ENCODE assay signal across 17 cellular contexts in the genomic region with DNA sequence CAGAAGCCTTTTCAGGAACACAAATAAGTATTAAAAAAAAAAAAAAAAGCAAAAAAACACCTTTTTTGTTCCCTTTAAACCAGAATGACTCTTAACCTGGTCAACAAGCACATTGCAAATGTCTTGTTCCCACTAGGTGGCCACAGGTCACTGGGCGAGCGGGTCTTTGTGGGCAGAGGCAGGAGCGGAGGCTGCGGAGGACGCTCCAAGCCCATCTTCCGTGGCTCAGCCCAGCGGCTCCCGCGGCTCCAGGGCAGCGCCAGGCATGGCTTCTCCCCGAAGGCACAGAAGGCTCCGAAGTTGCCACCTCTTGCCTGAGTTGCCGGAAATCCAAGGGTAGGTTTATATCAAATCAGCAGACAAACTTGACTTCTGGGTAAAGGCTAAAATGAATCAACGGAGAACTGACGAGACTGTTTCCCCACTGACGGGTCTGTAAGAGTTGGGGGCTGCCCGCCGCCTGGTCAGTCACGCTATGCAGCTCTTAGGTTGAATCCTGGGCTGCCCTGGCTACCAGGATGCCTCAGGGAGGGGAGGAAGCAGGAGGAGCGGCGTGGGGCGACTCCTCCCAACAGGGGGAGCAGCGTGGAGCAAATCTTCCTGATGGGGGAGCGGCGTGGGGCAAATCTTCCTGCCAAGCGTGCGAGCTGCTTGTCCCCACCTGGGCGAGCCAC.
DNase-seq lines count a peak whose midpoint lies in the region; ATAC-seq and TF ChIP-seq lines count a peak whose summit lies in the region.
"Had no signal": no experiment of that assay in that cellular context is flagged by ENCODE, and none has a peak within 500 bp of the region (broad histone marks: within the 10 kb centered on the region; RNA-seq: fewer than 3 reads in every experiment).

No MANE protein-coding gene starts in this region.

- TF ChIP-seq EP300 in suprapubic skin (IDR thresholded peaks at IDR 0.05), result no peak

- no peak overlapping the region for H3K23ac ChIP-seq in neuronal stem cell (ENCODE audit: low read depth, low read length, poor library complexity)

- H2BK15ac ChIP-seq in neuronal stem cell (ENCODE audit: low read length), result no peak overlapping the region

- H3K9me3 Mint-ChIP-seq in GM23338 (peaks cover 75% of the 10 kb centered on the region), endodermal cell (no peaks in the 10 kb centered on the region)

- in situ Hi-C loops in SK-MEL-5 (cut with HindIII; ENCODE audit: low pct_unique_long_range_greater_than_20kb, low sequenced_read_pairs), result no loop called here

- H2AK5ac ChIP-seq in neuronal stem cell (ENCODE audit: low read depth, low read length), result peak overlapping the region; percentile 25

- peak; percentile 39 for ATAC-seq in GM23338
- no peak for ATAC-seq in GM19324 (IDR thresholded peaks at IDR 0.05; ENCODE audit: low FRiP score, unreplicated experiment)
- ATAC-seq: GM12878, Right ventricle myocardium inferior, T-cell had no signal

- peaks cover 10% of the 10 kb centered on the region for H3K27me3 Mint-ChIP-seq in GM23338 (ENCODE audit: insufficient read depth, low read depth, poor library complexity)
- H3K27me3 Mint-ChIP-seq in endodermal cell (ENCODE audit: insufficient read depth), result no peaks in the 10 kb centered on the region
- H3K27me3 Mint-ChIP-seq: CD4-positive, alpha-beta T cell had no signal

- H3K9me2 ChIP-seq in GM23338 (ENCODE audit: insufficient read depth), result peaks cover 14% of the 10 kb centered on the region; the same call in 1 of the 2 replicates

- TF ChIP-seq CTCF in GM23338 (conservative IDR thresholded peaks at IDR 0.05; ENCODE audit: low read depth in 2 of 2) (peak in 1 of 2 experiments; percentile 66; a peak in 3 of 4 replicates), endodermal cell (conservative IDR thresholded peaks at IDR 0.05) (peak; percentile 40), suprapubic skin (IDR thresholded peaks at IDR 0.05) (no peak)

- no peaks in the 10 kb centered on the region for H4K20me1 ChIP-seq in GM23338 (replicated peaks; ENCODE audit: insufficient read depth)

- H3K9me3 ChIP-seq in endodermal cell (ENCODE audit: control insufficient read depth, low read length), result peaks cover 63% of the 10 kb centered on the region
- H3K9me3 ChIP-seq in neuronal stem cell (replicated peaks in 1 of 2; ENCODE audit: control insufficient read depth in 2 of 2, insufficient read depth in 1 of 2, low read depth in 1 of 2, low read length in 2 of 2), result peaks cover 0 to 3% of the 10 kb centered on the region in 2 donors
- H3K9me3 ChIP-seq in suprapubic skin, result no peaks in the 10 kb centered on the region
- H3K9me3 ChIP-seq: MG63, SJCRH30 had no signal

- H3K4me1 Mint-ChIP-seq in GM23338, result peaks cover 18% of the 10 kb centered on the region
- H3K4me1 Mint-ChIP-seq in endodermal cell, result peaks cover 12% of the 10 kb centered on the region
- H3K4me1 Mint-ChIP-seq: T-cell had no signal

- H3K27ac ChIP-seq in GM23338 (ENCODE audit: low read depth), result no peak overlapping the region
- H3K27ac ChIP-seq in endodermal cell (ENCODE audit: low read depth, low read length), result no peak overlapping the region
- H3K27ac ChIP-seq in neuronal stem cell (replicated peaks; ENCODE audit: low read length), result no peak overlapping the region
- H3K27ac ChIP-seq in suprapubic skin, result no peak overlapping the region
- H3K27ac ChIP-seq: SJCRH30 had no signal

- peak overlapping the region; percentile 70 for H3K18ac ChIP-seq in neuronal stem cell (ENCODE audit: low read length)

- H3K9ac ChIP-seq in endodermal cell (ENCODE audit: extremely low read depth, low read length, poor library complexity, severe bottlenecking) (no peak overlapping the region), neuronal stem cell (ENCODE audit: low read depth, low read length, poor library complexity) (no peak overlapping the region)

- H3K79me1 ChIP-seq in neuronal stem cell (ENCODE audit: low read depth, low read length), result no peaks in the 10 kb centered on the region

- H3K4me2 ChIP-seq in GM23338 (no peak overlapping the region), neuronal stem cell (ENCODE audit: insufficient read depth, low read length, poor library complexity, severe bottlenecking) (no peak overlapping the region)

- H3K27me3 ChIP-seq in GM23338 (ENCODE audit: insufficient read depth), result no peaks in the 10 kb centered on the region
- H3K27me3 ChIP-seq in endodermal cell (ENCODE audit: control insufficient read depth, insufficient read depth, low read length, poor library complexity, severe bottlenecking), result no peaks in the 10 kb centered on the region
- peaks cover 0 to 4% (median 0%) of the 10 kb centered on the region in 3 experiments for H3K27me3 ChIP-seq in neuronal stem cell (ENCODE audit: control insufficient read depth in 3 of 3, insufficient read depth in 3 of 3, low read depth in 1 of 3, low read length in 3 of 3)
- H3K27me3 ChIP-seq in suprapubic skin, result peaks cover 4% of the 10 kb centered on the region
- H3K27me3 ChIP-seq: MG63 had no signal

- H3K4me3 ChIP-seq in GM23338, result no peak overlapping the region
- H3K4me3 ChIP-seq in endodermal cell (ENCODE audit: low read length), result no peak overlapping the region
- no peak overlapping the region for H3K4me3 ChIP-seq in neuronal stem cell (ENCODE audit: low read length in 2 of 2)
- H3K4me3 ChIP-seq in suprapubic skin, result no peak overlapping the region
- H3K4me3 ChIP-seq: GM12878, MG63, SJCRH30 had no signal

- DNase-seq in GM23338 (ENCODE audit: low spot score), result peak; percentile 43
- DNase-seq in SK-MEL-5 (ENCODE audit: low read depth, low spot score), result peak; percentile 21
- DNase-seq in endodermal cell, result peak; percentile 61
- DNase-seq in neuronal stem cell (ENCODE audit: low spot score), result no peak
- DNase-seq in HPDE6-E6E7 (ENCODE audit: extremely low spot score), result no peak
- DNase-seq in GM03348 (ENCODE audit: low spot score), result no peak
- no peak for DNase-seq in suprapubic skin (ENCODE audit: low spot score in 2 of 2)
- DNase-seq: CD4-positive, alpha-beta T cell; MG63; NCI-H2029; NCI-H446 treated with DMSO at 0.1 percent for 48 hours; NK-92 treated with Interleukin-12 subunit alpha and Interleukin-12 subunit beta, amount 100 ng/mL, for 24 hours; SJCRH30; T-cell had no signal

- H3K79me2 ChIP-seq in GM23338 (replicated peaks; ENCODE audit: insufficient read depth), result no peaks in the 10 kb centered on the region

- H3F3A ChIP-seq in GM23338 (replicated peaks; ENCODE audit: low read depth), result no peaks in the 10 kb centered on the region

- H3K36me3 Mint-ChIP-seq in GM23338 (ENCODE audit: low read depth) (peaks cover 34% of the 10 kb centered on the region), endodermal cell (ENCODE audit: low read depth) (no peaks in the 10 kb centered on the region)
- H3K36me3 Mint-ChIP-seq: T-cell had no signal

- H3K36me3 ChIP-seq in GM23338 (ENCODE audit: insufficient read depth) (no peaks in the 10 kb centered on the region), endodermal cell (ENCODE audit: control insufficient read depth, insufficient read depth, low read length) (no peaks in the 10 kb centered on the region), neuronal stem cell (replicated peaks in 1 of 2; ENCODE audit: control insufficient read depth in 2 of 2, insufficient read depth in 2 of 2, low read length in 2 of 2) (no peaks in the 10 kb centered on the region), suprapubic skin (no peaks in the 10 kb centered on the region)
- H3K36me3 ChIP-seq: MG63, SJCRH30 had no signal

- WGBS in endodermal cell (ENCODE audit: insufficient coverage in 1 of 2, insufficient read length in 1 of 2), 2 experiments, result 80 to 86% methylated on average over 15 to 28 of the region's 28 CpGs
- WGBS in neuronal stem cell (ENCODE audit: extremely low coverage in 2 of 2, insufficient read length in 2 of 2, insufficient replicate concordance in 1 of 2), 2 donors, result no CpG with 5 or more reads among the region's 28 CpGs
- WGBS in suprapubic skin, result 80% methylated on average over 24 of the region's 28 CpGs

- TF ChIP-seq POLR2A in suprapubic skin (IDR thresholded peaks at IDR 0.05), result no peak

- H2BK5ac ChIP-seq in neuronal stem cell (ENCODE audit: low read length), result no peak overlapping the region

- no peak overlapping the region for H4K91ac ChIP-seq in neuronal stem cell (ENCODE audit: low read depth, low read length, poor library complexity)

- H3K27ac Mint-ChIP-seq in GM23338, result no peak overlapping the region
- H3K27ac Mint-ChIP-seq in endodermal cell, result no peak overlapping the region
- H3K27ac Mint-ChIP-seq: CD4-positive, alpha-beta T cell; T-cell had no signal

- H2AFZ ChIP-seq in GM23338 (no peak overlapping the region; the same call in 1 of the 2 replicates), neuronal stem cell (ENCODE audit: low read length) (no peak overlapping the region)

- peaks cover 12% of the 10 kb centered on the region for H3K4me1 ChIP-seq in GM23338 (ENCODE audit: insufficient read depth)
- no peaks in the 10 kb centered on the region for H3K4me1 ChIP-seq in endodermal cell (ENCODE audit: control insufficient read depth, insufficient read depth, low read length)
- H3K4me1 ChIP-seq in neuronal stem cell (ENCODE audit: control insufficient read depth in 2 of 2, insufficient read depth in 1 of 2, low read depth in 1 of 2, low read length in 2 of 2), result no peaks in the 10 kb centered on the region
- no peaks in the 10 kb centered on the region for H3K4me1 ChIP-seq in suprapubic skin
- H3K4me1 ChIP-seq: SJCRH30 had no signal

- H3K4ac ChIP-seq in neuronal stem cell (ENCODE audit: low read length), result no peak overlapping the region

- no peak overlapping the region for H2BK120ac ChIP-seq in neuronal stem cell (ENCODE audit: low read depth, low read length)

- no peak overlapping the region for H2BK12ac ChIP-seq in neuronal stem cell (ENCODE audit: low read length)

- H3K4me3 Mint-ChIP-seq in GM23338 (no peak overlapping the region), endodermal cell (no peak overlapping the region)
- H3K4me3 Mint-ChIP-seq: CD4-positive, alpha-beta T cell; T-cell had no signal

- no peak overlapping the region for H4K8ac ChIP-seq in neuronal stem cell (ENCODE audit: low read depth, low read length)

- H3K14ac ChIP-seq in neuronal stem cell (ENCODE audit: low read length), result no peak overlapping the region

TF ChIP-seq in GM23338, 12 proteins besides CTCF, POLR2A, EP300 and RAD21:
- no peak for TF ChIP-seq CREB1 (CRISPR knock-in tag; IDR thresholded peaks at IDR 0.05; ENCODE audit: low read depth)

Comparison
In these comparisons a context has a peak if more than half of its experiments do, and no peak if none do; other contexts are left out.
1. DNase-seq: peak in GM23338 (single experiment), SK-MEL-5 (single experiment) and endodermal cell (single experiment); none in neuronal stem cell (single experiment), HPDE6-E6E7 (single experiment), GM03348 (single experiment) and suprapubic skin (0 of 2).